Comparison of ENCODE assay signal across 25 cellular contexts in the genomic region with DNA sequence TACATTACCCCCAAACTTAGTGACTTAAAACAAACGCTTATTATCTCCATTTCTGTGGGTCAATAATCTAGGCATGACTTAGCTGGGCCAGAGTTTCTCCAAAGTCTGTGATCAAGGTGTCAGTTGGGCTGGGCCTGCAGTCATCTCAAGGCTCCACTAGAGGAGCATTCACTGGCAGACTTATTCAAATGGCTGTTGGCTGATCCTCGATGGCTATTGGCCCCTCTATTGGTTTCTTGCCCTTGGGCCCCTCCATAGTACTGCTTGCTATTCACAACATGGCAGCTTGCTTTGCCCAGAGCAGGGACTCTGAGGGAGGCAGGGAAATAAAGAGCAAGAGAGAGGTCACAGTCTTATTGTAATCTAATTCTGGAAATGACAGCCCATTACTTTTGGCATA.
"Had no signal": no experiment of that assay in that cellular context is flagged by ENCODE, and none has a peak within 500 bp of the region (broad histone marks: within the 10 kb centered on the region; RNA-seq: fewer than 3 reads in every experiment).

No MANE protein-coding gene starts in this region.

- H3K4me3 Mint-ChIP-seq: activated CD4-positive, alpha-beta memory T cell treated with anti-CD3 and anti-CD28 coated beads, Interleukin-2, amount 10 ng/mL, durations not matched to agents 7 days and 5 days; activated CD4-positive, alpha-beta T cell treated with anti-CD3 and anti-CD28 coated beads, Interleukin-2, amount 10 ng/mL, durations not matched to agents 24 days and 14 days; activated naive CD4-positive, alpha-beta T cell treated with anti-CD3 and anti-CD28 coated beads, Interleukin-2, amount 50 U/mL, for 24 hours; natural killer cell; stimulated activated naive CD8-positive, alpha-beta T cell treated with anti-CD3 and anti-CD28 coated beads, Interleukin-15, Interleukin-2, amounts not matched to agents 100 ng/mL and 50 ng/mL, for 24 hours; T-helper 17 cell had no signal

- ATAC-seq: foreskin keratinocyte, left lung, natural killer cell, psoas muscle, T-helper 17 cell had no signal

- H3K9me3 Mint-ChIP-seq: activated CD4-positive, alpha-beta memory T cell treated with anti-CD3 and anti-CD28 coated beads, Interleukin-2, amount 10 ng/mL, durations not matched to agents 7 days and 5 days; activated naive CD4-positive, alpha-beta T cell treated with anti-CD3 and anti-CD28 coated beads, Interleukin-2, amount 50 U/mL, for 24 hours; natural killer cell; stimulated activated naive CD8-positive, alpha-beta T cell treated with anti-CD3 and anti-CD28 coated beads, Interleukin-15, Interleukin-2, amounts not matched to agents 100 ng/mL and 50 ng/mL, for 24 hours had no signal

- H3K27me3 Mint-ChIP-seq: activated CD4-positive, alpha-beta memory T cell treated with anti-CD3 and anti-CD28 coated beads, Interleukin-2, amount 10 ng/mL, durations not matched to agents 7 days and 5 days; activated CD4-positive, alpha-beta T cell treated with anti-CD3 and anti-CD28 coated beads, Interleukin-2, amount 10 ng/mL, durations not matched to agents 24 days and 14 days; activated naive CD4-positive, alpha-beta T cell treated with anti-CD3 and anti-CD28 coated beads, Interleukin-2, amount 50 U/mL, for 24 hours; stimulated activated naive CD8-positive, alpha-beta T cell treated with anti-CD3 and anti-CD28 coated beads, Interleukin-15, Interleukin-2, amounts not matched to agents 100 ng/mL and 50 ng/mL, for 24 hours; T-helper 17 cell had no signal

- H3K4me1 Mint-ChIP-seq: activated naive CD4-positive, alpha-beta T cell treated with anti-CD3 and anti-CD28 coated beads, Interleukin-2, amount 50 U/mL, for 24 hours had no signal

- H3K27ac ChIP-seq: ascending aorta, brain microvascular endothelial cell, foreskin keratinocyte, left lung, neutrophil, ovary, psoas muscle, right atrium auricular region, thyroid gland had no signal

- DNase-seq: activated CD4-positive, alpha-beta memory T cell treated with anti-CD3 and anti-CD28 coated beads, Interleukin-2, amount 10 ng/mL, durations not matched to agents 7 days and 5 days; activated CD4-positive, alpha-beta T cell treated with anti-CD3 and anti-CD28 coated beads, Interleukin-2, amount 10 ng/mL, durations not matched to agents 24 days and 14 days; activated gamma-delta T cell treated with Interleukin-2 at 50 U/mL for 16 hours; adrenal gland; brain microvascular endothelial cell; caudate nucleus; dermis blood vessel endothelial cell; effector CD8-positive, alpha-beta T cell; foreskin keratinocyte; kidney glomerular epithelial cell; left lung; midbrain; natural killer cell; ovary; psoas muscle; spleen; stimulated activated CD4-positive, alpha-beta T cell treated with anti-CD3 and anti-CD28 coated beads, Interleukin-4, amount 100 ng/mL, for 24 hours; substantia nigra; T-helper 17 cell; thyroid gland had no signal

- H3K27ac Mint-ChIP-seq: activated CD4-positive, alpha-beta memory T cell treated with anti-CD3 and anti-CD28 coated beads, Interleukin-2, amount 10 ng/mL, durations not matched to agents 7 days and 5 days; activated CD4-positive, alpha-beta T cell treated with anti-CD3 and anti-CD28 coated beads, Interleukin-2, amount 10 ng/mL, durations not matched to agents 24 days and 14 days; activated naive CD4-positive, alpha-beta T cell treated with anti-CD3 and anti-CD28 coated beads, Interleukin-2, amount 50 U/mL, for 24 hours; stimulated activated naive CD8-positive, alpha-beta T cell treated with anti-CD3 and anti-CD28 coated beads, Interleukin-15, Interleukin-2, amounts not matched to agents 100 ng/mL and 50 ng/mL, for 24 hours; T-helper 17 cell had no signal

- H3K4me3 ChIP-seq: adrenal gland, ascending aorta, left lung, ovary, psoas muscle, right atrium auricular region, spleen, thyroid gland had no signal

- H3K36me3 ChIP-seq: adrenal gland, brain microvascular endothelial cell, ovary, right atrium auricular region, thyroid gland had no signal

- H3K4me1 ChIP-seq: adrenal gland, ascending aorta, foreskin keratinocyte, psoas muscle, right atrium auricular region, thyroid gland had no signal

- H3K27me3 ChIP-seq: adrenal gland, ascending aorta, brain microvascular endothelial cell, foreskin keratinocyte, left lung, neutrophil, ovary, right atrium auricular region, spleen, thyroid gland had no signal

- H3K9me3 ChIP-seq: adrenal gland, ascending aorta, left lung, neutrophil, ovary, psoas muscle, right atrium auricular region, spleen, thyroid gland had no signal
